2 cellular contexts compared by ENCODE assay signal in genomic region chr13:49086711-49087110, GRCh38.
TF ChIP-seq lines count a peak whose summit lies in the region.

No MANE protein-coding gene starts in this region.

TF ChIP-seq in HCT116, 20 proteins besides CTCF, POLR2A, EP300 and RAD21 (continued from another document):
- no peak for TF ChIP-seq TCF7L2 (IDR thresholded peaks at IDR 0.05; ENCODE audit: borderline replicate concordance, extremely low read depth, insufficient read depth, insufficient read length)
- TF ChIP-seq SRF (IDR thresholded peaks at IDR 0.05; ENCODE audit: low read depth), result no peak
- TF ChIP-seq REST (IDR thresholded peaks at IDR 0.05; ENCODE audit: low read depth), result no peak
- peak; percentile 48; the same call in 1 of the 2 replicates for TF ChIP-seq FOSL1 (IDR thresholded peaks at IDR 0.05; ENCODE audit: low read depth)
- no peak for TF ChIP-seq MAX (IDR thresholded peaks at IDR 0.05)
- TF ChIP-seq EGR1 (IDR thresholded peaks at IDR 0.05; ENCODE audit: low read depth), result no peak
- no peak for TF ChIP-seq ATF3 (IDR thresholded peaks at IDR 0.05)
- TF ChIP-seq ZBTB33 (IDR thresholded peaks at IDR 0.05; ENCODE audit: extremely low read depth, insufficient replicate concordance, low read length), result no peak
- no peak for TF ChIP-seq POLR2AphosphoS5 (IDR thresholded peaks at IDR 0.05; ENCODE audit: low read depth, low read length)
- TF ChIP-seq ELF1 (IDR thresholded peaks at IDR 0.05; ENCODE audit: borderline replicate concordance, low read depth), result no peak
- no peak for TF ChIP-seq YY1 (IDR thresholded peaks at IDR 0.05; ENCODE audit: extremely low read depth, insufficient replicate concordance, low read depth, low read length)
- TF ChIP-seq EZH2 (IDR thresholded peaks at IDR 0.05), result no peak
- TF ChIP-seq SIN3A (IDR thresholded peaks at IDR 0.05; ENCODE audit: low read depth), result no peak
- no peak for TF ChIP-seq ZFX (IDR thresholded peaks at IDR 0.05)

TF ChIP-seq in GM23338, 12 proteins besides CTCF, POLR2A, EP300 and RAD21 (continued from another document):
- TF ChIP-seq ETS1 (IDR thresholded peaks at IDR 0.05), result no peak
- TF ChIP-seq EZH2phosphoT487 (IDR thresholded peaks at IDR 0.05; ENCODE audit: unreplicated experiment), result no peak
- no peak for TF ChIP-seq ZNF331 (CRISPR knock-in tag; IDR thresholded peaks at IDR 0.05; ENCODE audit: low read depth)
TF ChIP-seq in GM23338: peak in this region for 0.
